1 cellular context compared by ENCODE assay signal in the genomic region with DNA sequence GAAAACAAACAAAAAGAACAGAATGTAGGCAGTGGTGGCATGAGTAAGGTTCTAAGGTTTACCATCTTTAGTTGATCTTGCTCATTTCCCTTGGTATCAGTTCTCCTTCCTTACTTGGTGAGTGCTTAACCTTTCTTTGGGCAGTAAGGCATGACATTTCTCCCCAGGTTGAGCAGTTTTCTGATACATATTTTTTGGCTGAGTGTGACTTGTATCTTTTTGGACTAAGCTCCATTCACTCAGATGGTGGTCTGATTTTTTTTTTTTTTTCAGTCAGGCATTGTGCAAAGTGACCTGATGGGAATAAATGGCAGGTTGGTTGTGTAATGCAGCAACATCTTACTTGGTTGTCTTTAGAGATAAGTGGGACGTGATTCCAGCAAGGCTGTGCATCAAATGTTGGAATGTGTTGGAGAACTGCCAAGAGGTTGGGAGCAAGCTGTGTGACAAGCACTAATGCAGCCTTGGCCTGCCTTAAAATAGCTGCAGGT.
TF ChIP-seq lines count a peak whose summit lies in the region.

No MANE protein-coding gene starts in this region.

TF ChIP-seq in K562, 482 proteins besides CTCF, POLR2A, EP300 and RAD21:
- TF ChIP-seq CCAR2 (IDR thresholded peaks at IDR 0.05; ENCODE audit: low read depth, low read length), result no peak
- TF ChIP-seq BHLHE40 (IDR thresholded peaks at IDR 0.05; ENCODE audit: low read length), result no peak
- TF ChIP-seq ZNF134 (CRISPR knock-in tag; conservative IDR thresholded peaks at IDR 0.05), result no peak
- no peak for TF ChIP-seq FUS (optimal IDR thresholded peaks at IDR 0.05; ENCODE audit: low read depth, low read length)
- peak; percentile 36 for TF ChIP-seq NFIC (IDR thresholded peaks at IDR 0.05)
TF ChIP-seq in K562: peak in this region for 1.
